In the genomic region with DNA sequence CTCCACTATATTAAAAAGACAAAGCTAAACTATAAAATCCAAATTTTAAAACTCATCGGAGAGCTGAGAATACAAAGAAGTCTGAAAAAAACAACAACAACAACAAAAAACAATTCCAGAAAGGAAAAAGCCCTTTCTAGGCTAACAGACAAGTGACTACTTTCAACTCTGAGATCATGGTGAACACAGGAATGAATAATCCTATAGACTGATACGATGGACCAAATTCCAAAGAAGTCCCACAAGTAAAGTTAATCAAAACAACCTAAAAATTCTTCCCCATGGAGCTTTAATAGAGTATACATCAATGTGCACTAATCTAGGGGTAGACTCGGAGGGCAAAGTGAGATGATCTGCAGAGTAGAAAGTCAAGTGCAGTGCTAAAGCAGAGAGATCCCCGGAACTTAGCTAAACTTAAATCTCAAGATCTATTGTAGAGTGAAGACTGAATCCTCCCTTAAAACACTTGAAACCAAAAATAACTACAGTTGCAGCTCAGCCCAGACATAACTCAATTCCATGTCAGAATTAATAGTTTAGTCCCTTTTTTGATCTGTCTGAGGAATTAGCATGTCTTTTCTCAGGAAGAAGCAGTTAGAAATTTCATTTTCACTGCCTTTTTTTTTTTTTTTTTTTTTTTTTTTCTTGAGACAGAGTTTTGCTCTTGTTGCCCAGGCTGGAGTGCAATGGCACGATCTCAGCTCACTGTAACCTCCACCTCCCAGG, we compare ENCODE assay signal across 28 cellular contexts.
"Had no signal": no experiment of that assay in that cellular context is flagged by ENCODE, and none has a peak within 500 bp of the region (broad histone marks: within the 10 kb centered on the region; RNA-seq: fewer than 3 reads in every experiment).

No MANE protein-coding gene starts in this region.

- H3K27me3 ChIP-seq: colonic mucosa, gastroesophageal sphincter, heart left ventricle, hepatocyte, left lung, ovary, sigmoid colon, stomach, thyroid gland had no signal

- H3K27me3 Mint-ChIP-seq: dendritic cell treated with granulocyte-macrophage colony-stimulating factor and Interleukin-4, amounts not matched to agents 40 ng/mL and 50 ng/mL, for 4 days; naive thymus-derived CD8-positive, alpha-beta T cell; type B pancreatic cell had no signal

- H3K4me3 Mint-ChIP-seq: dendritic cell treated with granulocyte-macrophage colony-stimulating factor and Interleukin-4, amounts not matched to agents 40 ng/mL and 50 ng/mL, for 4 days; endodermal cell; naive thymus-derived CD8-positive, alpha-beta T cell; nephron progenitor cell; stimulated activated effector memory CD8-positive, alpha-beta T cell treated with anti-CD3 and anti-CD28 coated beads, Interleukin-12 subunit alpha, Interleukin-12 subunit beta, amount 100 ng/mL, for 72 hours; type B pancreatic cell had no signal

- H3K27ac Mint-ChIP-seq: dendritic cell treated with granulocyte-macrophage colony-stimulating factor and Interleukin-4, amounts not matched to agents 40 ng/mL and 50 ng/mL, for 4 days; endodermal cell; naive thymus-derived CD8-positive, alpha-beta T cell; nephron progenitor cell; stimulated activated effector memory CD8-positive, alpha-beta T cell treated with anti-CD3 and anti-CD28 coated beads, Interleukin-12 subunit alpha, Interleukin-12 subunit beta, amount 100 ng/mL, for 72 hours; type B pancreatic cell had no signal

- H3K9me3 ChIP-seq: colonic mucosa, gastroesophageal sphincter, heart left ventricle, left lung, ovary, psoas muscle, sigmoid colon, stomach, thyroid gland had no signal

- H3K4me1 ChIP-seq: colonic mucosa, left lung had no signal

- ATAC-seq: esophagus mucosa; gastroesophageal sphincter; heart left ventricle; left lung; naive thymus-derived CD8-positive, alpha-beta T cell; psoas muscle; right cardiac atrium; stimulated activated effector memory CD8-positive, alpha-beta T cell treated with anti-CD3 and anti-CD28 coated beads, Interleukin-12 subunit alpha, Interleukin-12 subunit beta, amount 100 ng/mL, for 72 hours had no signal

- H2AFZ ChIP-seq: hepatocyte had no signal

- H3K9me3 Mint-ChIP-seq: dendritic cell treated with granulocyte-macrophage colony-stimulating factor and Interleukin-4, amounts not matched to agents 40 ng/mL and 50 ng/mL, for 4 days; endodermal cell; naive thymus-derived CD8-positive, alpha-beta T cell; nephron progenitor cell; stimulated activated effector memory CD8-positive, alpha-beta T cell treated with anti-CD3 and anti-CD28 coated beads, Interleukin-12 subunit alpha, Interleukin-12 subunit beta, amount 100 ng/mL, for 72 hours; type B pancreatic cell had no signal

- H3K36me3 ChIP-seq: colonic mucosa, gastroesophageal sphincter, heart left ventricle, left lung, ovary, sigmoid colon, stomach, thyroid gland had no signal

- H3K4me3 ChIP-seq: colonic mucosa, gastroesophageal sphincter, heart left ventricle, hepatocyte, left lung, ovary, psoas muscle, sigmoid colon, stomach, thyroid gland had no signal

- H3K27ac ChIP-seq: colonic mucosa, epithelial cell of prostate, gastroesophageal sphincter, heart left ventricle, hepatocyte, left lung, ovary, psoas muscle, sigmoid colon, stomach, thyroid gland had no signal

- DNase-seq: colonic mucosa; effector CD8-positive, alpha-beta T cell; endodermal cell; foreskin fibroblast; heart left ventricle; kidney; left lung; mesenchymal stem cell; naive thymus-derived CD8-positive, alpha-beta T cell; nephron progenitor cell; occipital lobe; ovary; posterior cingulate gyrus; psoas muscle; right cardiac atrium; sigmoid colon; stimulated activated CD4-positive, alpha-beta T cell treated with anti-CD3 and anti-CD28 coated beads, Interleukin-2, amount 100 ng/mL, for 24 hours; stimulated activated CD4-positive, alpha-beta T cell treated with anti-CD3 and anti-CD28 coated beads, Interleukin-4, amount 100 ng/mL, for 24 hours; stimulated activated naive CD4-positive, alpha-beta T cell treated with Interleukin-2 at 50 U/mL for 16 hours; stomach; thyroid gland had no signal

- H3K4me1 Mint-ChIP-seq: endodermal cell, nephron progenitor cell had no signal

- H3K4me2 ChIP-seq: hepatocyte had no signal
